In the genomic region with DNA sequence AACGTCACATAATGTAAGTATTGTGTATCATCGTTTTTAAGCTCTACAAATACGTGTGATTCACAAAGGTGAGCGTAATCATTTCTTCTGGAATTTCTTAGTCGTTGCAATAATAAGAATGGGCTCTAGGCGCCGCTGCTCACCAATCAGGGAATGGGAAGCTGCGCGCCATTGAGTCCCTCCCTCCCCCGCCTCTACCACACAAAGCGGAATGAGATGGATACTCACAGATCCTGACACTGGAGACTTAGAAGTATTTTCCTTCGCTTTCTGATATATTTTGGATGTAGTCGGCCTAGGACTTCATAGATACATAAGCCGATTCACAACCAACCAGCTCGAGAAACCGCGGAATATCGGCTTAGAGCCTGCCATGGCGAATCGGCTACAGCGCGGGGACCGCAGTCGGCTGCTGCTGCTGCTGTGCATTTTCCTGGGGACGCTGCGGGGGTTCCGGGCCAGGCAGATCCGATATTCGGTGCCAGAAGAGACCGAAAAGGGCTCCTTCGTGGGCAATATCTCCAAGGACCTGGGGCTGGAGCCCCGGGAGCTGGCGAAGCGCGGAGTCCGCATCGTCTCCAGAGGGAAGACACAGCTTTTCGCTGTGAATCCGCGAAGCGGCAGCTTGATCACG, we compare ENCODE assay signal across 8 cellular contexts. TPM values are rescaled to one million over a fixed set of nuclear protein-coding genes. Genes with fewer than 3 reads are reported as not detected.
DNase-seq lines count a peak whose midpoint lies in the region; ATAC-seq and TF ChIP-seq lines count a peak whose summit lies in the region.

TSS of gene PCDHGA11 (plus strand) at position 197 of the 634 bp plus-strand sequence. CDS start at position 374, 177 bp downstream.

- ATAC-seq in Right ventricle myocardium superior (ENCODE audit: poor library complexity), result peak; percentile 41

- no peak for DNase-seq in Right ventricle myocardium superior
- DNase-seq in cardiac septum (ENCODE audit: low spot score), result no peak
- peak; percentile 69 for DNase-seq in astrocyte of the hippocampus (ENCODE audit: low read depth, low spot score)
- peak; percentile 19 to 40 (median 31) for DNase-seq in immature natural killer cell
- peak; percentile 15 for DNase-seq in stimulated activated naive CD4-positive, alpha-beta T cell treated with Interleukin-2 at 50 U/mL for 16 hours (lab: John Stamatoyannopoulos, UW)
- DNase-seq in cerebellar cortex (ENCODE audit: low spot score), result no peak
- DNase-seq in NCI-H226, result no peak

- TF ChIP-seq CTCF in Loucy (conservative IDR thresholded peaks at IDR 0.05; ENCODE audit: low read length), result peak; percentile 55

- no peaks in the 10 kb centered on the region for H4K20me1 ChIP-seq in Loucy (ENCODE audit: insufficient read depth, low read length, poor library complexity, severe bottlenecking)

- no peaks in the 10 kb centered on the region for H3K9me2 ChIP-seq in Loucy (replicated peaks; ENCODE audit: low read depth, low read length)

- no peaks in the 10 kb centered on the region for H3K27me3 ChIP-seq in Loucy (ENCODE audit: insufficient read depth, low read length, poor library complexity, severe bottlenecking)

- H3K4me1 ChIP-seq in Loucy (ENCODE audit: insufficient read depth, low read length, poor library complexity, severe bottlenecking), result no peaks in the 10 kb centered on the region

- no peaks in the 10 kb centered on the region for H3K79me2 ChIP-seq in Loucy (ENCODE audit: insufficient read depth, low read length)

- H3K36me3 Mint-ChIP-seq in immature natural killer cell, result peaks cover 0 to 14% (median 12%) of the 10 kb centered on the region in 3 donors

- intact Hi-C loops in Right ventricle myocardium superior (cut with DNase I) (no loop called here), cardiac septum (cut with DNase I) (no loop called here)

- H3K4me3 ChIP-seq in Loucy (ENCODE audit: low read length, poor library complexity, severe bottlenecking), result no peak within 1 kb of the TSS

- no peaks in the 10 kb centered on the region for H3K36me3 ChIP-seq in Loucy (ENCODE audit: insufficient read depth, low read length)

- no peak within 1 kb of the TSS for H3K4me2 ChIP-seq in Loucy (ENCODE audit: low read depth, low read length, poor library complexity, severe bottlenecking)

- H2AFZ ChIP-seq in Loucy (ENCODE audit: low read length), result no peak within 1 kb of the TSS

- H3K9me3 ChIP-seq in Loucy (ENCODE audit: insufficient read depth, low read depth, low read length), result no peaks in the 10 kb centered on the region

- H3K9ac ChIP-seq in Loucy (ENCODE audit: low read depth, low read length, poor library complexity, severe bottlenecking), result no peak within 1 kb of the TSS

- H3K27me3 Mint-ChIP-seq in immature natural killer cell (ENCODE audit: low read depth in 3 of 3), result peaks cover 52 to 66% (median 61%) of the 10 kb centered on the region in 3 donors

- H3K27ac Mint-ChIP-seq in immature natural killer cell, result peak within 1 kb of the TSS in 2 of 6 donors; percentile 27 to 61

- H3K4me1 Mint-ChIP-seq in immature natural killer cell, result peaks cover 14 to 38% of the 10 kb centered on the region in 2 donors

- H3K4me3 Mint-ChIP-seq in immature natural killer cell, result peak within 1 kb of the TSS; percentile 71 to 89 (median 83)

- peaks cover 12 to 50% (median 36%) of the 10 kb centered on the region in 6 donors for H3K9me3 Mint-ChIP-seq in immature natural killer cell

- no peaks in the 10 kb centered on the region for H3F3A ChIP-seq in Loucy (ENCODE audit: low read depth)

RNA-seq across cellular contexts. Expression of gene PCDHGA11, which starts in this region (rescaled TPM):
- total RNA-seq in Right ventricle myocardium superior, result 5.1 TPM
- 9.6 TPM for total RNA-seq in cardiac septum
- polyA plus RNA-seq in immature natural killer cell, result under 1 TPM in 1 of 3 donors, not detected in 2; 0.11 TPM

Comparison
In these comparisons a context has a peak if more than half of its experiments do, and no peak if none do; other contexts are left out.
1. Peak in DNase-seq in immature natural killer cell; RNA of the gene not detected or under 1 TPM.
2. DNase-seq: peak in astrocyte of the hippocampus (single experiment) and stimulated activated naive CD4-positive, alpha-beta T cell treated with Interleukin-2 at 50 U/mL for 16 hours (single experiment); none in Right ventricle myocardium superior (single experiment), cardiac septum (single experiment), cerebellar cortex (single experiment) and NCI-H226 (single experiment).